16 cellular contexts compared by ENCODE assay signal in the genomic region with DNA sequence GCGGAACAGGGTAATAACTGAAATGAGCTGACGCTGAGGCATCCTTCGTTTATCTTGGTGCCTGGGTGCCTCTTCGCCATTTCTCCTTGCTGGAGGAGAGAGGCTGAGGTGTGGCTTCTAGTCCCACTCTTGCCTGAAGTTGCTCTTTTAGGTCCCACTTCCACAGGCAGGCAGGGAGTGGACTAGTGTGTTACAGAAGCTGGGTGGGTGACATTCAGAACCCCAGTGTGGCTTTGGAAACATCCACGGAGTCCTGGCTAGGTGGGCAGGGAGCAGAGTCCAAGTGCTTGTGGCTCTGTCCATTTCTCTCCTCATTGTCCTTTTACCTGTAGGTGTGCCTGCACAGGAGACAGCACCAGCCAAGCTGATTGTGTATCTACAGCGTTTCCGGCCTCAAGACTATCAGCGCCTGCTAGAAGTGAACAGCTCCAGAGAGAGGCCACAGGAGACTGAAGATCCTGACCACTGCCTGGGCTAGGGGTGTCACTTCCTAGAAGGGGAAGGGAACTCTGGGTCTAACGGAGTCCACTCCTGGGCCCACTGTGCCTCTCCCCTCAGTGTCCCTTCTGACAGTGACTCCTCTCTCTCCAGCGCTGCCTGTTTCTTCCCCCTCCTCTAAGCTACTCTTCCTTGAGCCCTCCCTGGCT. TPM values are rescaled to one million over a fixed set of nuclear protein-coding genes. Genes with fewer than 3 reads are reported as not detected.
A peak's percentile ranks its signal among the peaks of the same experiment; 100 is the strongest.
DNase-seq lines count a peak whose midpoint lies in the region; ATAC-seq, FAIRE-seq and TF ChIP-seq lines count a peak whose summit lies in the region.
"Had no signal": no experiment of that assay in that cellular context is flagged by ENCODE, and none has a peak within 500 bp of the region (broad histone marks: within the 10 kb centered on the region; RNA-seq: fewer than 3 reads in every experiment).

No MANE protein-coding gene starts in this region.

- no peak for FAIRE-seq in small intestine (lab: Jason Lieb, UNC)

- no peaks in the 10 kb centered on the region for H3K9me3 ChIP-seq in PC-3 (ENCODE audit: low read length)
- no peaks in the 10 kb centered on the region for H3K9me3 ChIP-seq in small intestine (ENCODE audit: control insufficient read depth, low read depth)
- H3K9me3 ChIP-seq: body of pancreas, upper lobe of left lung had no signal

- H3F3A ChIP-seq in PC-3 (ENCODE audit: low read length, unreplicated experiment) = no peaks in the 10 kb centered on the region

- intact Hi-C loops in PC-3 (cut with micrococcal nuclease) = loop anchor here (10.0 kb wide), 1 partner anchor 484 kb away; no protein-coding TSS in a partner anchor

- H3K27me3 ChIP-seq in PC-3 (ENCODE audit: low read length) = no peaks in the 10 kb centered on the region
- no peaks in the 10 kb centered on the region for H3K27me3 ChIP-seq in small intestine (ENCODE audit: control insufficient read depth in 2 of 2, insufficient read depth in 2 of 2, low read length in 2 of 2)
- H3K27me3 ChIP-seq: body of pancreas, upper lobe of left lung had no signal

- 61 to 79% (median 72%) methylated on average over 10 of the region's 10 CpGs for WGBS in small intestine, 3 donors

- H3K36me3 ChIP-seq in PC-3 (ENCODE audit: low read depth, low read length) (peaks cover 9% of the 10 kb centered on the region; the same call in 1 of the 2 replicates), small intestine (ENCODE audit: control insufficient read depth in 2 of 2, insufficient read depth in 2 of 2, low read length in 2 of 2) (peaks cover 0 to 4% of the 10 kb centered on the region in 2 donors)

- H3K9ac ChIP-seq in PC-3 (ENCODE audit: low read length) = no peak overlapping the region

- CTCF ChIA-PET in PC-3 (lab: Charles Lee) = no interaction called here

- H4K20me1 ChIP-seq in PC-3 (ENCODE audit: low read length) = no peaks in the 10 kb centered on the region

- H3K4me3 Mint-ChIP-seq in activated T-cell treated with anti-CD3 and anti-CD28 coated beads, Interleukin-2, amount 50 U/mL, for 72 hours = peak overlapping the region; percentile 11 to 82
- peak overlapping the region; percentile 9 to 97 (median 89) for H3K4me3 Mint-ChIP-seq in brain

- peaks cover 52% of the 10 kb centered on the region for H3K4me1 Mint-ChIP-seq in activated T-cell treated with anti-CD3 and anti-CD28 coated beads, Interleukin-2, amount 50 U/mL, for 72 hours (ENCODE audit: low read depth)
- H3K4me1 Mint-ChIP-seq in brain = peaks cover 64% of the 10 kb centered on the region

- H3K27ac ChIP-seq in PC-3 (ENCODE audit: low read length) (no peak overlapping the region), small intestine (ENCODE audit: low read depth in 1 of 2, low read length in 1 of 2) (no peak overlapping the region)
- H3K27ac ChIP-seq: body of pancreas, upper lobe of left lung had no signal

- H3K79me2 ChIP-seq in PC-3 (ENCODE audit: low read length) = peaks cover 26% of the 10 kb centered on the region

- H3K4me1 ChIP-seq in PC-3 (ENCODE audit: insufficient read depth, low read length) (peaks cover 32% of the 10 kb centered on the region), small intestine (ENCODE audit: control insufficient read depth in 2 of 2, insufficient read depth in 1 of 2, low read depth in 1 of 2, low read length in 1 of 2) (peaks cover 0 to 9% of the 10 kb centered on the region in 2 donors)

- BruUV-seq in PC-3 (replicated peaks; lab: Mats Ljungman, UMichigan) = no TSS peak

- TF ChIP-seq CTCF in PC-3 (conservative IDR thresholded peaks at IDR 0.05; ENCODE audit: low read depth, low read length) = no peak
- TF ChIP-seq CTCF in brain (conservative IDR thresholded peaks at IDR 0.05) = no peak

- no peak for DNase-seq in activated T-cell treated with anti-CD3 and anti-CD28 coated beads, Interleukin-2, amount 50 U/mL, for 72 hours
- DNase-seq in activated T-cell treated with anti-CD3 and anti-CD28 coated beads, Interleukin-2, amount 50 U/mL, for 1 hour = no peak
- no peak for DNase-seq in PC-3
- DNase-seq in small intestine = peak; percentile 46
- no peak for DNase-seq in stimulated activated CD4-positive, alpha-beta T cell treated with anti-CD3 and anti-CD28 coated beads, Interleukin-4, amount 100 ng/mL, for 1 hour
- no peak for DNase-seq in GM19238 (ENCODE audit: insufficient read length, low spot score)
- DNase-seq: body of pancreas, DMS79, mesendoderm, NCI-H1436, NCI-H526 treated with DMSO at 0.1 percent for 48 hours, upper lobe of left lung had no signal

- H3K4me2 ChIP-seq in PC-3 (ENCODE audit: low read length) = peak overlapping the region; percentile 92; the same call in 1 of the 2 replicates

- peak overlapping the region; percentile 64 for H3K27ac Mint-ChIP-seq in activated T-cell treated with anti-CD3 and anti-CD28 coated beads, Interleukin-2, amount 50 U/mL, for 72 hours
- H3K27ac Mint-ChIP-seq in brain = peak overlapping the region; percentile 72 to 92 (median 90)

- POLR2A ChIA-PET in PC-3 (lab: Charles Lee; ENCODE audit: unreplicated experiment) = no interaction called here

- no peak for ATAC-seq in activated T-cell treated with anti-CD3 and anti-CD28 coated beads, Interleukin-2, amount 50 U/mL, for 72 hours (replicated peaks in 1 of 2)
- ATAC-seq in PC-3 (no peak), GM18858 (IDR thresholded peaks at IDR 0.05; ENCODE audit: unreplicated experiment) (no peak)
- ATAC-seq: body of pancreas had no signal

- H3K9me2 ChIP-seq in PC-3 (replicated peaks; ENCODE audit: low read length) = no peaks in the 10 kb centered on the region

- no peak overlapping the region for H2AFZ ChIP-seq in PC-3 (ENCODE audit: low read length)

- H3K4me3 ChIP-seq in PC-3 (ENCODE audit: low read length) (no peak overlapping the region; the same call in 1 of the 2 replicates), small intestine (ENCODE audit: low read depth in 1 of 2, low read length in 2 of 2) (no peak overlapping the region)
- H3K4me3 ChIP-seq: body of pancreas, upper lobe of left lung had no signal

- H3K9me3 Mint-ChIP-seq in activated T-cell treated with anti-CD3 and anti-CD28 coated beads, Interleukin-2, amount 50 U/mL, for 72 hours = no peaks in the 10 kb centered on the region
- H3K9me3 Mint-ChIP-seq in brain = no peaks in the 10 kb centered on the region

- H3K36me3 Mint-ChIP-seq in activated T-cell treated with anti-CD3 and anti-CD28 coated beads, Interleukin-2, amount 50 U/mL, for 72 hours (ENCODE audit: insufficient read depth in 2 of 2) = peaks cover 7 to 12% of the 10 kb centered on the region in 2 donors
- no peaks in the 10 kb centered on the region for H3K36me3 Mint-ChIP-seq in brain

- H3K27me3 Mint-ChIP-seq in activated T-cell treated with anti-CD3 and anti-CD28 coated beads, Interleukin-2, amount 50 U/mL, for 72 hours (ENCODE audit: low read depth) = no peaks in the 10 kb centered on the region
- H3K27me3 Mint-ChIP-seq in brain = peaks cover 2% of the 10 kb centered on the region

RNA-seq across cellular contexts. Expression of a gene that starts 2.4 kb away (rescaled TPM):
- 1 to 10 TPM; 6.5 to 7.4 TPM for total RNA-seq in activated T-cell treated with anti-CD3 and anti-CD28 coated beads, Interleukin-2, amount 50 U/mL, for 72 hours
- total RNA-seq in PC-3 (2014; rRNA removed) = 13.0 and 27.2 TPM in 2 replicates
- 48.6 TPM for polyA plus RNA-seq in brain (ENCODE audit: insufficient read depth, low read depth, low replicate concordance)
- 10 to 100 TPM in 2 of 3 donors, 1 to 10 TPM in 1; 9.7 to 18.7 (median 12.3) TPM for polyA plus RNA-seq in small intestine

RNA-seq across cellular contexts. Expression of a gene that starts 6.9 kb away (rescaled TPM):
- total RNA-seq in activated T-cell treated with anti-CD3 and anti-CD28 coated beads, Interleukin-2, amount 50 U/mL, for 72 hours = 1 to 10 TPM; 1.9 to 3.7 TPM
- total RNA-seq in PC-3 (2014; rRNA removed) = 0.55 and 1.4 TPM in 2 replicates
- polyA plus RNA-seq in brain (ENCODE audit: insufficient read depth, low read depth, low replicate concordance) = 6.5 TPM
- polyA plus RNA-seq in small intestine = under 1 TPM in 1 of 3 donors, not detected in 2; 0.55 TPM
- total RNA-seq: RPMI7951 had no signal

RNA-seq across cellular contexts. Expression of a gene that starts 9.1 kb away (rescaled TPM):
- total RNA-seq in activated T-cell treated with anti-CD3 and anti-CD28 coated beads, Interleukin-2, amount 50 U/mL, for 72 hours = 100 to 1,000 TPM; 211 to 233 TPM
- 69.7 and 71.7 TPM in 2 replicates for total RNA-seq in PC-3 (2014; rRNA removed)
- 28.9 TPM for polyA plus RNA-seq in brain (ENCODE audit: insufficient read depth, low read depth, low replicate concordance)
- 100 to 1,000 TPM in 2 of 3 donors, 10 to 100 TPM in 1; 80.4 to 376 (median 195) TPM for polyA plus RNA-seq in small intestine

RNA-seq across cellular contexts. Expression of a gene that starts 20.1 kb away (rescaled TPM):
- 1 to 10 TPM; 1.2 to 1.5 TPM for total RNA-seq in activated T-cell treated with anti-CD3 and anti-CD28 coated beads, Interleukin-2, amount 50 U/mL, for 72 hours
- not detected in 2 replicates for total RNA-seq in PC-3 (2014; rRNA removed)
- 39.2 TPM for polyA plus RNA-seq in brain (ENCODE audit: insufficient read depth, low read depth, low replicate concordance)
- 1 to 10 TPM in 2 of 3 donors, not detected in 1; 1.1 to 4.0 TPM for polyA plus RNA-seq in small intestine
- total RNA-seq: fibroblast of villous mesenchyme had no signal
